ENCODE assay signal across 1 cellular context in the genomic region with DNA sequence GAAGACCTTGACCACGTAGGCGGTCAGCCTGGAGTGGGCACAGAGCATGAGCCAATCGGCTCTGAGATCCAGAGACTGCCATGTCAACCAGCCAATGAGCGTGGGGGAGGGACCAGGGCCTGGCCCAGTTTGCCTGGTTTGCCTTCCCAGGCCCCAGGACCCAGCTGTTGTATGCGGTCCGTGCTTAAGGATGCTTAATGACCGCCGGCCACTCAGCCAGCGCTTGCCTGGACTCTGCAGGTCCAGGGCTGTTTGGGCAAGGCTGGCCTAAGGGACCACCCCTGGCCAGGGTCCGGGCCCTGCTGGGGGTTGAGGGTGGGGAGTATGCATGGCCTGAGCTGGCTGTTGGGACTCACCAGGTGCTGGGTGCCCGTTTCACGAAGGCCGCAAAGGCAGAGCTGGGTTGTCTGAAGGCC.
TF ChIP-seq lines count a peak whose summit lies in the region.

No MANE protein-coding gene starts in this region.

TF ChIP-seq in SK-N-SH, 30 proteins besides CTCF, POLR2A, EP300 and RAD21:
- no peak for TF ChIP-seq YY1 (IDR thresholded peaks at IDR 0.05; ENCODE audit: low read depth)
- TF ChIP-seq, protein P1, sequence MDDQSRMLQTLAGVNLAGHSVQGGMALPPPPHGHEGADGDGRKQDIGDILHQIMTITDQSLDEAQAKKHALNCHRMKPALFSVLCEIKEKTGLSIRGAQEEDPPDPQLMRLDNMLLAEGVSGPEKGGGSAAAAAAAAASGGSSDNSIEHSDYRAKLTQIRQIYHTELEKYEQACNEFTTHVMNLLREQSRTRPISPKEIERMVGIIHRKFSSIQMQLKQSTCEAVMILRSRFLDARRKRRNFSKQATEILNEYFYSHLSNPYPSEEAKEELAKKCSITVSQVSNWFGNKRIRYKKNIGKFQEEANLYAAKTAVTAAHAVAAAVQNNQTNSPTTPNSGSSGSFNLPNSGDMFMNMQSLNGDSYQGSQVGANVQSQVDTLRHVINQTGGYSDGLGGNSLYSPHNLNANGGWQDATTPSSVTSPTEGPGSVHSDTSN (IDR thresholded peaks at IDR 0.05), result peak; percentile 79
TF ChIP-seq in SK-N-SH: peak in this region for 1.
